Comparison of ENCODE assay signal across 28 cellular contexts in genomic region chr7:94270772-94271171, GRCh38.
"Had no signal": no experiment of that assay in that cellular context is flagged by ENCODE, and none has a peak within 500 bp of the region (broad histone marks: within the 10 kb centered on the region; RNA-seq: fewer than 3 reads in every experiment).

No MANE protein-coding gene starts in this region.

- H3K4me2 ChIP-seq: hepatocyte had no signal

- FAIRE-seq: endometrium, endothelial cell of umbilical vein, frontal cortex had no signal

- ATAC-seq: effector memory CD8-positive, alpha-beta T cell; esophagus mucosa; foreskin keratinocyte; gastrocnemius medialis; gastroesophageal sphincter; heart left ventricle; heart right ventricle had no signal

- H3K36me3 ChIP-seq: colonic mucosa, esophagus muscularis mucosa, esophagus squamous epithelium, gastrocnemius medialis, gastroesophageal sphincter, heart left ventricle, heart right ventricle had no signal

- H3K4me3 ChIP-seq: colonic mucosa, coronary artery, dorsolateral prefrontal cortex, esophagus muscularis mucosa, esophagus squamous epithelium, gastrocnemius medialis, gastroesophageal sphincter, heart left ventricle, heart right ventricle, hepatocyte had no signal

- H3K27ac ChIP-seq: colonic mucosa, coronary artery, dorsolateral prefrontal cortex, epithelial cell of prostate, esophagus muscularis mucosa, esophagus squamous epithelium, foreskin keratinocyte, gastrocnemius medialis, gastroesophageal sphincter, heart left ventricle, heart right ventricle, hepatocyte had no signal

- H3K4me1 ChIP-seq: colonic mucosa, esophagus squamous epithelium, foreskin keratinocyte, gastrocnemius medialis, gastroesophageal sphincter had no signal

- H3K27me3 ChIP-seq: colonic mucosa, esophagus muscularis mucosa, esophagus squamous epithelium, gastrocnemius medialis, gastroesophageal sphincter, heart left ventricle, heart right ventricle, hepatocyte had no signal

- H2AFZ ChIP-seq: hepatocyte had no signal

- H3K79me2 ChIP-seq: hepatocyte had no signal

- H3K9me3 ChIP-seq: colonic mucosa, esophagus muscularis mucosa, esophagus squamous epithelium, gastroesophageal sphincter, heart left ventricle, heart right ventricle had no signal

- DNase-seq: colonic mucosa; cortex of kidney; dermis blood vessel endothelial cell; dorsolateral prefrontal cortex; effector CD4-positive, alpha-beta T cell; effector CD8-positive, alpha-beta T cell; effector memory CD4-positive, alpha-beta T cell; effector memory CD8-positive, alpha-beta T cell; endodermal cell; erythroblast; esophagus squamous epithelium; foreskin fibroblast; foreskin keratinocyte; foreskin melanocyte; gastrocnemius medialis; glutamatergic neuron; head of caudate nucleus; heart left ventricle; heart right ventricle had no signal
